18 cellular contexts compared by ENCODE assay signal in the genomic region with DNA sequence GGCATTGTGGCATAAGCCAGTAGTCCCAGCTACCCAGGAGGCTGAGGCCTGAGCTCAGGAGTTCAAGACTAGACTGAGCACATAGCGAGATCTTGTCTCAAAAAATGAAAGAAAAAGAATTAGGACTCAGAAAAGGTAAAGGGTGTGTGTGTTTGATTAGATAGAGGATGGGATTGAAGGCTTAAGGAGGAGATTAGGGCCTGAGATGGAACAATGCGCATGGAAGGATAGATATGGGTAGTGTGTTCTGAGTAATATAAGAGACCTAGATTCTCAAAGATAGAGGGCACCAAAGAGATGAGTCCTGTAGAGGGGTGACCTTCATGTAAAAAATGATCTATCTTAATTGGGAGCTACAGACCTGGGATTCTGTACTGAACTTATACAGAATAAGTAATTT. TPM values are rescaled to one million over a fixed set of nuclear protein-coding genes. Genes with fewer than 3 reads are reported as not detected.
DNase-seq lines count a peak whose midpoint lies in the region; ATAC-seq, FAIRE-seq and TF ChIP-seq lines count a peak whose summit lies in the region.
"Had no signal": no experiment of that assay in that cellular context is flagged by ENCODE, and none has a peak within 500 bp of the region (broad histone marks: within the 10 kb centered on the region; RNA-seq: fewer than 3 reads in every experiment).

No MANE protein-coding gene starts in this region.

- H2AFZ ChIP-seq in OCI-LY1 (ENCODE audit: low read length): no peak overlapping the region

- H3K9me3 Mint-ChIP-seq in Caco-2 (ENCODE audit: unreplicated experiment): no peaks in the 10 kb centered on the region
- no peaks in the 10 kb centered on the region for H3K9me3 Mint-ChIP-seq in central memory CD8-positive, alpha-beta T cell
- H3K9me3 Mint-ChIP-seq: neural crest cell; stimulated activated memory B cell treated with anti-CD40 and anti-IgM and Interleukin-4, amounts not matched to agents 10 μg/mL and 1 μg/mL and 100 μg/mL, for 72 hours had no signal

- WGBS in A549 (ENCODE audit: missing lambda C conversion rate): 89% methylated on average over 2 of the region's 2 CpGs

- H3F3A ChIP-seq in OCI-LY1 (ENCODE audit: insufficient read depth, low read length): no peaks in the 10 kb centered on the region

- no peak overlapping the region for H3K9ac ChIP-seq in OCI-LY1 (ENCODE audit: low read length)

- H3K27me3 Mint-ChIP-seq in Caco-2 (ENCODE audit: insufficient read depth, unreplicated experiment): no peaks in the 10 kb centered on the region
- no peaks in the 10 kb centered on the region for H3K27me3 Mint-ChIP-seq in central memory CD8-positive, alpha-beta T cell
- H3K27me3 Mint-ChIP-seq: stimulated activated memory B cell treated with anti-CD40 and anti-IgM and Interleukin-4, amounts not matched to agents 10 μg/mL and 1 μg/mL and 100 μg/mL, for 72 hours had no signal

- no TSS peak for BruUV-seq in Caco-2 (replicated peaks; lab: Mats Ljungman, UMichigan)

- H3K27ac ChIP-seq in A549 (no peak overlapping the region), OCI-LY1 (ENCODE audit: low read depth, low read length, poor library complexity, severe bottlenecking) (no peak overlapping the region)
- H3K27ac ChIP-seq: left ventricle myocardium inferior, right lobe of liver had no signal

- H3K9me3 ChIP-seq in A549 (no peaks in the 10 kb centered on the region), Caco-2 (no peaks in the 10 kb centered on the region), OCI-LY1 (ENCODE audit: low read length) (no peaks in the 10 kb centered on the region)
- H3K9me3 ChIP-seq: left ventricle myocardium inferior, right lobe of liver had no signal

- intact Hi-C loops in Caco-2 (cut with micrococcal nuclease; ENCODE audit: unreplicated experiment): loop anchor here (5.0 kb wide), 1 partner anchor 733 kb away; no protein-coding TSS in a partner anchor

- POLR2A ChIA-PET in A549 (lab: Yijun Ruan, JAX) (interaction anchor here (2.1 kb wide), 1 partner anchor 68 kb away, joined by 21 read pairs; the partner anchor contains the start of gene PCF11), Caco-2 (lab: Charles Lee) (interaction anchor here (5.8 kb wide), 1 partner anchor 68 kb away, joined by 42 read pairs; the partner anchor contains the start of gene PCF11)

- H3K27me3 ChIP-seq in Caco-2 (replicated peaks; ENCODE audit: control insufficient read depth, insufficient read depth, low read length) (no peaks in the 10 kb centered on the region), OCI-LY1 (ENCODE audit: insufficient read depth, low read length) (no peaks in the 10 kb centered on the region)
- H3K27me3 ChIP-seq: right lobe of liver had no signal

- H3K36me3 ChIP-seq in Caco-2 (ENCODE audit: control insufficient read depth, insufficient read depth, low read length): no peaks in the 10 kb centered on the region
- H3K36me3 ChIP-seq in OCI-LY1 (ENCODE audit: insufficient read depth, low read length): no peaks in the 10 kb centered on the region
- H3K36me3 ChIP-seq: left ventricle myocardium inferior, right lobe of liver had no signal

- peak in 1 of 2 experiments; percentile 13 for DNase-seq in A549 (ENCODE audit: low read depth in 1 of 2, low spot score in 1 of 2)
- DNase-seq in Caco-2: peak in 1 of 2 experiments; percentile 24
- DNase-seq in central memory CD8-positive, alpha-beta T cell (ENCODE audit: low spot score in 2 of 2): no peak
- DNase-seq in HuH-7.5 (ENCODE audit: low spot score): no peak
- no peak for DNase-seq in urothelium cell line (ENCODE audit: low spot score)
- no peak for DNase-seq in KG1 (lab: John Stamatoyannopoulos, UW)
- no peak for DNase-seq in SHP77 treated with DMSO at 0.1 percent for 48 hours (lab: John Stamatoyannopoulos, UW)
- DNase-seq: activated naive CD4-positive, alpha-beta T cell treated with Interleukin-2 at 50 U/mL for 16 hours; C1 segment of cervical spinal cord; caudate nucleus; hypothalamus; left ventricle myocardium inferior; NCI-H2029 treated with DMSO at 0.1 percent for 48 hours; right lobe of liver; stimulated activated CD4-positive, alpha-beta T cell treated with anti-CD3 and anti-CD28 coated beads, Interleukin-4, amount 100 ng/mL, for 1 hour had no signal

- TF ChIP-seq RAD21 in A549 (conservative IDR thresholded peaks at IDR 0.05 in 1 of 2, IDR thresholded peaks at IDR 0.05 in 1 of 2): no peak

- H3K9me2 ChIP-seq in OCI-LY1 (ENCODE audit: low read depth, low read length): no peaks in the 10 kb centered on the region

- H3K4me3 Mint-ChIP-seq in Caco-2 (ENCODE audit: unreplicated experiment): peak overlapping the region; percentile 1
- H3K4me3 Mint-ChIP-seq in central memory CD8-positive, alpha-beta T cell: no peak overlapping the region
- H3K4me3 Mint-ChIP-seq: neural crest cell; stimulated activated memory B cell treated with anti-CD40 and anti-IgM and Interleukin-4, amounts not matched to agents 10 μg/mL and 1 μg/mL and 100 μg/mL, for 72 hours had no signal

- no peak overlapping the region for H3K4me3 ChIP-seq in A549
- H3K4me3 ChIP-seq in Caco-2 (ENCODE audit: low read depth, low read length): no peak overlapping the region
- H3K4me3 ChIP-seq in OCI-LY1 (ENCODE audit: low read depth, low read length, poor library complexity, severe bottlenecking): no peak overlapping the region
- H3K4me3 ChIP-seq: left ventricle myocardium inferior, right lobe of liver had no signal

- no peak for TF ChIP-seq POLR2A in A549 (IDR thresholded peaks at IDR 0.05; ENCODE audit: low read length)

- H3K4me2 ChIP-seq in A549 (no peak overlapping the region), OCI-LY1 (ENCODE audit: low read length) (no peak overlapping the region)

- H3K79me2 ChIP-seq in OCI-LY1 (ENCODE audit: insufficient read depth, low read length): no peaks in the 10 kb centered on the region

- CTCF ChIA-PET in A549 (lab: Yijun Ruan, JAX) (interaction anchor here (0.7 to 3.3 kb wide), 15 partner anchors 10 to 221 kb away, joined by 3 to 11 read pairs (median 4); partner anchors contain the start of gene RAB30), Caco-2 (lab: Charles Lee) (interaction anchor here (0.6 to 4.7 kb wide), 8 partner anchors 29 to 161 kb away, joined by 3 to 29 read pairs (median 3); partner anchors contain the start of genes ANKRD42 and PCF11)

- TF ChIP-seq CTCF in A549 (IDR thresholded peaks at IDR 0.05) (peak; percentile 22; the same call in 2 of the 3 replicates), Caco-2 (IDR thresholded peaks at IDR 0.05; ENCODE audit: insufficient read depth in 1 of 2, low read depth in 1 of 2, low read length in 1 of 2, severe bottlenecking in 1 of 2, unreplicated experiment in 1 of 2) (peak; percentile 13 to 17), OCI-LY1 (IDR thresholded peaks at IDR 0.05; ENCODE audit: low read length) (peak; percentile 24; the same call in 1 of the 2 replicates)

- H4K20me1 ChIP-seq in OCI-LY1 (ENCODE audit: insufficient read depth, low read length): no peaks in the 10 kb centered on the region

- peaks cover 8% of the 10 kb centered on the region for H3K36me3 Mint-ChIP-seq in Caco-2 (ENCODE audit: insufficient read depth, unreplicated experiment)
- peaks cover 2% of the 10 kb centered on the region for H3K36me3 Mint-ChIP-seq in central memory CD8-positive, alpha-beta T cell (ENCODE audit: insufficient read depth)
- H3K36me3 Mint-ChIP-seq: stimulated activated memory B cell treated with anti-CD40 and anti-IgM and Interleukin-4, amounts not matched to agents 10 μg/mL and 1 μg/mL and 100 μg/mL, for 72 hours had no signal

- no peak overlapping the region for H3K27ac Mint-ChIP-seq in Caco-2 (ENCODE audit: unreplicated experiment)
- H3K27ac Mint-ChIP-seq in central memory CD8-positive, alpha-beta T cell (ENCODE audit: low read depth): peak overlapping the region; percentile 58

- no peak for TF ChIP-seq EP300 in A549 (IDR thresholded peaks at IDR 0.05)

- peaks cover 67% of the 10 kb centered on the region for H3K4me1 Mint-ChIP-seq in Caco-2 (ENCODE audit: low read depth, unreplicated experiment)
- no peaks in the 10 kb centered on the region for H3K4me1 Mint-ChIP-seq in central memory CD8-positive, alpha-beta T cell
- H3K4me1 Mint-ChIP-seq: neural crest cell had no signal

- ATAC-seq in A549: peak; percentile 32 to 40; a peak in 2 of 6 replicates
- ATAC-seq in central memory CD8-positive, alpha-beta T cell (replicated peaks; ENCODE audit: extremely low read depth, poor library complexity, severe bottlenecking): no peak
- ATAC-seq: stimulated activated memory B cell treated with anti-CD40 and anti-IgM and Interleukin-4, amounts not matched to agents 10 μg/mL and 1 μg/mL and 100 μg/mL, for 72 hours had no signal

- FAIRE-seq in A549 (lab: Jason Lieb, UNC) (no peak), urothelium cell line (lab: Jason Lieb, UNC) (no peak)

- peaks cover 26% of the 10 kb centered on the region for H3K4me1 ChIP-seq in A549
- H3K4me1 ChIP-seq in Caco-2: peaks cover 30% of the 10 kb centered on the region
- peaks cover 13% of the 10 kb centered on the region for H3K4me1 ChIP-seq in OCI-LY1 (ENCODE audit: insufficient read depth, low read length, severe bottlenecking)

TF ChIP-seq in A549, 52 proteins besides CTCF, POLR2A, EP300 and RAD21 (continues in another document):
- TF ChIP-seq, protein P1, sequence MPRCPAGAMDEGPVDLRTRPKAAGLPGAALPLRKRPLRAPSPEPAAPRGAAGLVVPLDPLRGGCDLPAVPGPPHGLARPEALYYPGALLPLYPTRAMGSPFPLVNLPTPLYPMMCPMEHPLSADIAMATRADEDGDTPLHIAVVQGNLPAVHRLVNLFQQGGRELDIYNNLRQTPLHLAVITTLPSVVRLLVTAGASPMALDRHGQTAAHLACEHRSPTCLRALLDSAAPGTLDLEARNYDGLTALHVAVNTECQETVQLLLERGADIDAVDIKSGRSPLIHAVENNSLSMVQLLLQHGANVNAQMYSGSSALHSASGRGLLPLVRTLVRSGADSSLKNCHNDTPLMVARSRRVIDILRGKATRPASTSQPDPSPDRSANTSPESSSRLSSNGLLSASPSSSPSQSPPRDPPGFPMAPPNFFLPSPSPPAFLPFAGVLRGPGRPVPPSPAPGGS (IDR thresholded peaks at IDR 0.05): no peak
- TF ChIP-seq MAX (IDR thresholded peaks at IDR 0.05) (no peak), MYC (IDR thresholded peaks at IDR 0.05; ENCODE audit: borderline replicate concordance, low read length) (no peak), MAZ (IDR thresholded peaks at IDR 0.05; ENCODE audit: borderline replicate concordance, low read depth, low read length) (no peak), FOSB (CRISPR knock-in tag; IDR thresholded peaks at IDR 0.05) (no peak), FOXS1 (CRISPR knock-in tag; IDR thresholded peaks at IDR 0.05) (no peak), JUN (IDR thresholded peaks at IDR 0.05) (no peak), CBX8 (IDR thresholded peaks at IDR 0.05) (no peak)

RNA-seq across cellular contexts. Expression of gene RAB30, which starts 17.3 kb away (rescaled TPM):
- polyA plus RNA-seq in A549 (2011; rRNA removed) (6.2 and 7.0 TPM in 2 replicates), A549 (2017; fragmentation: RNase III; extraction: RNeasy Plus Mini Kit Qiagen cat#74134 plus additional on column Dnase treatment) (3.9 to 4.7 TPM (median 4.2 TPM) in 3 replicates)
- 1.6 and 2.0 TPM in 2 replicates for polyA plus RNA-seq in A549 (2012; cell fraction: cytosol; rRNA removed)
- polyA plus RNA-seq in A549 (2012; cell fraction: nucleus; rRNA removed): 1.4 and 1.6 TPM in 2 replicates
- polyA minus RNA-seq in A549 (2011; rRNA and poly(A)+ RNA removed): 5.8 and 10.3 TPM in 2 replicates
- 13.0 and 13.5 TPM in 2 replicates for total RNA-seq in Caco-2 (2022)
